35 cellular contexts compared by ENCODE assay signal in the genomic region with DNA sequence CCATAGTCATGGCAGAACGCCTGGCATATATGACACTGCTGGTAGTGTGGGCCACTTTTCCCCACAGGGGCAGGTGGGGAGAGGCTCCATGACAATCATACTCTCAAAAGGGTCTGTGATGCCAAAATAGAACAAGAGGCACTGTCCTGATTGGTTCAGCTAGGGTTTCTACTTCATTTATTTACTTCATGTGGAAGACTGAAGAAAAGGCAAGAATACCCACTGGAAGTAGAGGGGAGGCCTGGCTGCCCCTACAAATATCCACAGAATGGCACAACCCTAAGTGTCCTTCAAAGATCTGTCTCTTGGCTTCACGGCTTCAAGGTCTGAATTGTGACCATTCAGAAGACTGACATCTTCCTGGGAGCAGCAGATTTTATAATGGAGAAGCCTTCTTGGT.
"Had no signal": no experiment of that assay in that cellular context is flagged by ENCODE, and none has a peak within 500 bp of the region (broad histone marks: within the 10 kb centered on the region; RNA-seq: fewer than 3 reads in every experiment).

No MANE protein-coding gene starts in this region.

- H3K27me3 ChIP-seq: MG63 had no signal

- H3K4me3 ChIP-seq: MG63 had no signal

- DNase-seq: Karpas-422, Kasumi-1, MG63, MM.1S, NCI-H1048, NCI-H1092, NCI-H1092 treated with DMSO at 0.1 percent for 48 hours, NCI-H1105, NCI-H1105 treated with DMSO at 0.1 percent for 48 hours, NCI-H1417, NCI-H1417 treated with DMSO at 0.1 percent for 48 hours, NCI-H1436, NCI-H1436 treated with DMSO at 0.1 percent for 48 hours, NCI-H146, NCI-H1694, NCI-H1694 treated with DMSO at 0.1 percent for 48 hours, NCI-H187, NCI-H187 treated with DMSO at 0.1 percent for 48 hours, NCI-H1930, NCI-H2029, NCI-H2029 treated with DMSO at 0.1 percent for 48 hours, NCI-H2081, NCI-H2081 treated with DMSO at 0.1 percent for 48 hours, NCI-H2107, NCI-H2171, NCI-H2171 treated with DMSO at 0.1 percent for 48 hours, NCI-H2227 treated with DMSO at 0.1 percent for 48 hours, NCI-H226, NCI-H345, NCI-H446, NCI-H446 treated with DMSO at 0.1 percent for 48 hours, NCI-H510A, NCI-H510A treated with DMSO at 0.1 percent for 48 hours, NCI-H524, NCI-H524 treated with DMSO at 0.1 percent for 48 hours had no signal

- H3K36me3 ChIP-seq: MG63 had no signal

- H3K9me3 ChIP-seq: MG63 had no signal
